Comparison of ENCODE assay signal across 7 cellular contexts in the genomic region with DNA sequence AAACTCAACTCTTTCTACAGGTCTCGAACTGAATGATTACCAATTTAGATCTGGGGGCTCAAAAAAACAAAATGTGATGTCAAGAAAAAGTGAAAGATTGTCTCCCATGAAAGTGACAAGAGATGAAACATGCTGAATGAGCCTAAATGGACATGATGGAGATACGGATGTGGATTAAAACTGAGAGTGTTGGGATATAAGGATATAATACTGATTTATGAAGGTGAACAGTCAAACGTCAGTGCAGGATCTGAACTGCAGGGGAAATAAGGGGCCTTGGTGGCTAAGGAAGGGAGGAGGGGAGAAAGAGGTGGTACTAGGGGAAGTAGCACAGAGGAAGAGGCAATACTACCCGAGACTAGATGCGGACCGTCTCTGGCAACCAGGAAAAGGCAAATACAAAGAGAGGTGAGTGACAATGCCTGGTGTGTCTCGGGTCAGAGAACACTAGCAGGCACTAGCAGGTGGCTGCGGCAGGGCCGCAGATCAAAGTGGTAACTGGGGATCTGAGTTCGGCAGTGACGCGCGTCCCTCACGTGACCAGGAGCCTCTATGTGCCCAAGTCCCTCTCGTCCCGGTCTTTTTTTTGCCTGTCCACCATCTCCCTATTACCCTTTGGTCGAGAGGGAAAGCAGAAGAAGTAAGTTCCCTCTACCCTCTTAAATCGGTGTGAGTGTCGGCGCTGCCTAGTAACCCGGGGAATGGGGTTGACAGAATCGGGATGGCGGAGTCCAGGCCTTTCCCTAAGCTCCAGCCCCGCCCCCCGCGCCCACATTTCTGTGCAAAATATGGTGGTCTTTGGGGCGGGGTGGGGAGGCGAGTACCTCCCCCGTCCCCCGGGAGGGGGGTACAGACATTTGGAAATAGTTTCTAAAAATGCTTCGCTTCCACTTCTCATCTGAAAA. TPM values are rescaled to one million over a fixed set of nuclear protein-coding genes. Genes with fewer than 3 reads are reported as not detected.
DNase-seq lines count a peak whose midpoint lies in the region; ATAC-seq and TF ChIP-seq lines count a peak whose summit lies in the region.

A gene with protein sequence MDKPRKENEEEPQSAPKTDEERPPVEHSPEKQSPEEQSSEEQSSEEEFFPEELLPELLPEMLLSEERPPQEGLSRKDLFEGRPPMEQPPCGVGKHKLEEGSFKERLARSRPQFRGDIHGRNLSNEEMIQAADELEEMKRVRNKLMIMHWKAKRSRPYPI (plus strand): TSS at position 590 of the 905 bp plus-strand sequence. CDS start 942 bp downstream, outside the sequence.

- peak; percentile 75 for ATAC-seq in GM18498 (IDR thresholded peaks at IDR 0.05; ENCODE audit: unreplicated experiment)
- peak; percentile 68 for ATAC-seq in HG02610 (IDR thresholded peaks at IDR 0.05; ENCODE audit: unreplicated experiment)
- peak; percentile 78 to 88 (median 84) for ATAC-seq in right lobe of liver

- WGBS in right lobe of liver (ENCODE audit: insufficient coverage, low coverage, low lambda C conversion rate, missing lambda C conversion rate), result 29% methylated on average over 17 of the region's 31 CpGs

- peak within 1 kb of the TSS; percentile 78 for H3K27ac ChIP-seq in VCaP
- peak within 1 kb of the TSS; percentile 83 for H3K27ac ChIP-seq in duodenal mucosa (ENCODE audit: low read depth, low read length)
- peak within 1 kb of the TSS; percentile 70 to 83 (median 81) for H3K27ac ChIP-seq in right lobe of liver

- TF ChIP-seq CTCF in VCaP (conservative IDR thresholded peaks at IDR 0.05), result no peak
- no peak for TF ChIP-seq CTCF in right lobe of liver (IDR thresholded peaks at IDR 0.05)

- H3K4me1 ChIP-seq in duodenal mucosa (ENCODE audit: control insufficient read depth in 1 of 2, insufficient read depth in 2 of 2, low read length in 2 of 2) (peaks cover 0 to 6% of the 10 kb centered on the region in 2 donors), right lobe of liver (no peaks in the 10 kb centered on the region)

- H3K36me3 ChIP-seq in duodenal mucosa (ENCODE audit: control insufficient read depth in 1 of 2, insufficient read depth in 2 of 2, low read length in 2 of 2), result no peaks in the 10 kb centered on the region
- H3K36me3 ChIP-seq in right lobe of liver, result no peaks in the 10 kb centered on the region

- DNase-seq in NCI-H146 (lab: John Stamatoyannopoulos, UW), result peak; percentile 67
- DNase-seq in right lobe of liver, result peak; percentile 75 to 85 (median 84)
- DNase-seq in stimulated activated CD4-positive, alpha-beta T cell treated with anti-CD3 and anti-CD28 coated beads, TNF-alpha, amount 100 ng/mL, for 4 hours (ENCODE audit: low read depth in 3 of 3), result peak in 2 of 3 experiments; percentile 2 to 14

- H3K9me3 ChIP-seq in duodenal mucosa (ENCODE audit: control insufficient read depth in 1 of 2, low read length in 2 of 2) (no peaks in the 10 kb centered on the region), right lobe of liver (no peaks in the 10 kb centered on the region)

- H3K27me3 ChIP-seq in duodenal mucosa (ENCODE audit: control insufficient read depth in 1 of 2, insufficient read depth in 2 of 2, low read length in 2 of 2), result no peaks in the 10 kb centered on the region
- no peaks in the 10 kb centered on the region for H3K27me3 ChIP-seq in right lobe of liver

- no peak for TF ChIP-seq POLR2A in right lobe of liver (IDR thresholded peaks at IDR 0.05)

- peak within 1 kb of the TSS; percentile 76 to 80 for H3K9ac ChIP-seq in duodenal mucosa (ENCODE audit: low read depth in 1 of 2, low read length in 2 of 2)

- H3K4me3 ChIP-seq in duodenal mucosa (ENCODE audit: low read depth in 1 of 2, low read length in 2 of 2) (peak within 1 kb of the TSS; percentile 73 to 83), right lobe of liver (peak within 1 kb of the TSS; percentile 51 to 66 (median 59))

- intact Hi-C loops in right lobe of liver (cut with DNase I), result no loop called here

RNA-seq across cellular contexts. Expression of the gene that starts here (rescaled TPM):
- 10 to 100 TPM in 2 of 6 experiments, 1 to 10 TPM in 4; 5.6 to 14.6 (median 7.8) TPM for total RNA-seq in right lobe of liver

Comparison
In these comparisons a context has a peak if more than half of its experiments do, and no peak if none do; other contexts are left out.
1. Peak in every context shown above with its lines: DNase-seq, ATAC-seq, H3K4me3 ChIP-seq and H3K27ac ChIP-seq.
2. DNase-seq: peak in every context shown above with its lines; median percentile 84 in right lobe of liver; 67 in NCI-H146; 8 in stimulated activated CD4-positive, alpha-beta T cell treated with anti-CD3 and anti-CD28 coated beads, TNF-alpha, amount 100 ng/mL, for 4 hours.